In genomic region chr5:16812448-16812847, GRCh38 we compare ENCODE assay signal across 1 cellular context.
TF ChIP-seq lines count a peak whose summit lies in the region.

No MANE protein-coding gene starts in this region.

TF ChIP-seq in GM12878, 131 proteins besides CTCF, POLR2A, EP300 and RAD21 (continued from another document):
- TF ChIP-seq USF1 (IDR thresholded peaks at IDR 0.05; ENCODE audit: borderline replicate concordance, extremely low read length, insufficient read depth, low read depth, low read length) (no peak), HSF1 (IDR thresholded peaks at IDR 0.05; ENCODE audit: low read depth, low read length) (no peak), EZH2 (IDR thresholded peaks at IDR 0.05; ENCODE audit: borderline replicate concordance, control insufficient read depth, low read depth, low read length) (no peak), KAT2A (conservative IDR thresholded peaks at IDR 0.05; ENCODE audit: control insufficient read depth, low read depth, low read length) (no peak)
TF ChIP-seq in GM12878: peak in this region for 0.
